15 cellular contexts compared by ENCODE assay signal in genomic region chr11:76279651-76280050, GRCh38.
"Had no signal": no experiment of that assay in that cellular context is flagged by ENCODE, and none has a peak within 500 bp of the region (broad histone marks: within the 10 kb centered on the region; RNA-seq: fewer than 3 reads in every experiment).

No MANE protein-coding gene starts in this region.

- H3K4me1 Mint-ChIP-seq: activated CD4-positive, alpha-beta T cell treated with anti-CD3 and anti-CD28 coated beads, Interleukin-2, amount 10 ng/mL, durations not matched to agents 24 days and 14 days had no signal

- FAIRE-seq: keratinocyte had no signal

- H3K36me3 ChIP-seq: cardiac muscle cell, left ventricle myocardium inferior, right lobe of liver had no signal

- H3K27ac ChIP-seq: cardiac muscle cell, foreskin keratinocyte, left ventricle myocardium inferior, psoas muscle, right lobe of liver had no signal

- DNase-seq: activated B cell treated with CpG ODN at 0.5 μM for 24 hours; activated CD4-positive, alpha-beta T cell treated with anti-CD3 and anti-CD28 coated beads, Interleukin-2, amount 10 ng/mL, durations not matched to agents 24 days and 14 days; activated naive CD4-positive, alpha-beta T cell treated with Interleukin-2 at 50 U/mL for 16 hours; activated naive CD8-positive, alpha-beta T cell treated with anti-CD3 and anti-CD28 coated beads, Interleukin-2, amount 50 U/mL, for 24 hours; foreskin keratinocyte; left ventricle myocardium inferior; natural killer cell; occipital lobe; psoas muscle; right lobe of liver; stimulated activated naive CD4-positive, alpha-beta T cell treated with Interleukin-2 at 50 U/mL for 16 hours had no signal

- H3K4me3 ChIP-seq: cardiac muscle cell, left ventricle myocardium inferior, psoas muscle, right lobe of liver had no signal

- H3K9me3 ChIP-seq: psoas muscle, right lobe of liver had no signal

- H3K9me3 Mint-ChIP-seq: activated B cell treated with CpG ODN at 0.5 μM for 24 hours; activated CD4-positive, alpha-beta T cell treated with anti-CD3 and anti-CD28 coated beads, Interleukin-2, amount 10 ng/mL, durations not matched to agents 24 days and 14 days; activated naive CD8-positive, alpha-beta T cell treated with anti-CD3 and anti-CD28 coated beads, Interleukin-2, amount 50 U/mL, for 24 hours; memory B cell; natural killer cell had no signal

- H3K4me3 Mint-ChIP-seq: activated B cell treated with CpG ODN at 0.5 μM for 24 hours; activated CD4-positive, alpha-beta T cell treated with anti-CD3 and anti-CD28 coated beads, Interleukin-2, amount 10 ng/mL, durations not matched to agents 24 days and 14 days; activated naive CD8-positive, alpha-beta T cell treated with anti-CD3 and anti-CD28 coated beads, Interleukin-2, amount 50 U/mL, for 24 hours; memory B cell; natural killer cell; type B pancreatic cell had no signal

- H3K36me3 Mint-ChIP-seq: memory B cell, natural killer cell, type B pancreatic cell had no signal

- H3K27me3 Mint-ChIP-seq: activated CD4-positive, alpha-beta T cell treated with anti-CD3 and anti-CD28 coated beads, Interleukin-2, amount 10 ng/mL, durations not matched to agents 24 days and 14 days; activated naive CD8-positive, alpha-beta T cell treated with anti-CD3 and anti-CD28 coated beads, Interleukin-2, amount 50 U/mL, for 24 hours had no signal

- H3K4me1 ChIP-seq: foreskin keratinocyte, left ventricle myocardium inferior, psoas muscle had no signal

- H3K27ac Mint-ChIP-seq: activated B cell treated with CpG ODN at 0.5 μM for 24 hours; activated CD4-positive, alpha-beta T cell treated with anti-CD3 and anti-CD28 coated beads, Interleukin-2, amount 10 ng/mL, durations not matched to agents 24 days and 14 days; activated naive CD8-positive, alpha-beta T cell treated with anti-CD3 and anti-CD28 coated beads, Interleukin-2, amount 50 U/mL, for 24 hours; memory B cell; natural killer cell; type B pancreatic cell had no signal

- H3K27me3 ChIP-seq: cardiac muscle cell, right lobe of liver had no signal
